14 cellular contexts compared by ENCODE assay signal in the genomic region with DNA sequence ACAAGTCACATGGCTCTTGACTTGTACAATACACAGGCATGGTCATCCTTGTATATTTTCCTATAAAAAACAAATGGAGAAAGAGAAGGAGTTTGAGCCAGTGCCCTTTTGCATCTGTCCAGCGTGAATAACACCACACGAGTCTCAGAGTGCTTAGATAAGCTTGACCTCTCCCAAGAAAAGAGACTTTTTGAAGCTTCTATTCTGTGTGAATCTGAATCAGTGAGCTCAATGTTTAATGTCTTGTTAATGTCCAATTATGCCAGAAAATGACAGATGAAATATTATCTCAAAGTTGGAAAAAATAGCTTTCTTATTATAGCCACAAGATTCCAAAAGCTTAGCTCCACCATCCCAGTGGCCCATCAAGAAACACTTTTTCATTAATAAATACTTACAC. TPM values are rescaled to one million over a fixed set of nuclear protein-coding genes. Genes with fewer than 3 reads are reported as not detected.
A peak's percentile ranks its signal among the peaks of the same experiment; 100 is the strongest.
DNase-seq lines count a peak whose midpoint lies in the region; ATAC-seq and TF ChIP-seq lines count a peak whose summit lies in the region.
"Had no signal": no experiment of that assay in that cellular context is flagged by ENCODE, and none has a peak within 500 bp of the region (broad histone marks: within the 10 kb centered on the region; RNA-seq: fewer than 3 reads in every experiment).

No MANE protein-coding gene starts in this region.

- 31% methylated on average over 2 of the region's 2 CpGs for WGBS in esophagus muscularis mucosa

- no peak for DNase-seq in CD14-positive monocyte (ENCODE audit: low spot score)
- DNase-seq in esophagus muscularis mucosa (ENCODE audit: extremely low spot score): no peak
- DNase-seq in tibial artery: no peak
- no peak for DNase-seq in NCI-H1694 (lab: John Stamatoyannopoulos, UW)
- DNase-seq in Karpas-422: no peak
- DNase-seq: CD4-positive, CD25-positive, alpha-beta regulatory T cell; DMS53; KG1; NCI-H1048; NCI-H1436 treated with DMSO at 0.1 percent for 48 hours; NCI-H2081 treated with DMSO at 0.1 percent for 48 hours; NCI-H510A treated with DMSO at 0.1 percent for 48 hours had no signal

- TF ChIP-seq POLR2A in esophagus muscularis mucosa (IDR thresholded peaks at IDR 0.05; ENCODE audit: low read depth): no peak

- H3K27me3 Mint-ChIP-seq in CD14-positive monocyte (ENCODE audit: low read depth in 3 of 3): peaks cover 0 to 1% (median 1%) of the 10 kb centered on the region in 3 donors
- H3K27me3 Mint-ChIP-seq: CD4-positive, CD25-positive, alpha-beta regulatory T cell had no signal

- H3K27ac ChIP-seq in esophagus muscularis mucosa (replicated peaks in 1 of 4) (peak overlapping the region; percentile 8 to 42 (median 22)), mucosa of rectum (ENCODE audit: low read depth in 2 of 2, low read length in 2 of 2) (peak overlapping the region; percentile 3 to 63), tibial artery (peak overlapping the region; percentile 26 to 53), Karpas-422 (ENCODE audit: low read length) (no peak overlapping the region)

- no peak for TF ChIP-seq EP300 in esophagus muscularis mucosa (IDR thresholded peaks at IDR 0.05)

- ATAC-seq in GM21576 (IDR thresholded peaks at IDR 0.05; ENCODE audit: unreplicated experiment): no peak

- H2AFZ ChIP-seq in Karpas-422 (ENCODE audit: low read length): no peak overlapping the region

- peaks cover 54% of the 10 kb centered on the region for H3K4me1 Mint-ChIP-seq in CD14-positive monocyte
- H3K4me1 Mint-ChIP-seq: CD4-positive, CD25-positive, alpha-beta regulatory T cell had no signal

- H3K4me2 ChIP-seq in Karpas-422 (ENCODE audit: low read depth, low read length, poor library complexity, severe bottlenecking): no peak overlapping the region

- intact Hi-C loops in CD14-positive monocyte (cut with micrococcal nuclease) (no loop called here), esophagus muscularis mucosa (cut with DNase I) (no loop called here), tibial artery (cut with DNase I; ENCODE audit: low total_unique reads) (loop anchor here (10.0 kb wide), 1 partner anchor 1104 kb away; no protein-coding TSS in a partner anchor)

- no peaks in the 10 kb centered on the region for H3K9me2 ChIP-seq in Karpas-422 (replicated peaks; ENCODE audit: insufficient read depth, low read length)

- no peaks in the 10 kb centered on the region for H4K20me1 ChIP-seq in Karpas-422 (ENCODE audit: insufficient read depth, low read depth, low read length)

- peaks cover 0 to 6% (median 0%) of the 10 kb centered on the region in 7 donors for H3K9me3 Mint-ChIP-seq in CD14-positive monocyte

- H3K36me3 Mint-ChIP-seq in CD14-positive monocyte: peaks cover 2 to 3% of the 10 kb centered on the region in 2 donors
- H3K36me3 Mint-ChIP-seq: CD4-positive, CD25-positive, alpha-beta regulatory T cell had no signal

- no peaks in the 10 kb centered on the region for H3K27me3 ChIP-seq in esophagus muscularis mucosa
- H3K27me3 ChIP-seq in mucosa of rectum (ENCODE audit: control insufficient read depth in 2 of 2, insufficient read depth in 2 of 2, low read length in 2 of 2): no peaks in the 10 kb centered on the region
- no peaks in the 10 kb centered on the region for H3K27me3 ChIP-seq in tibial artery
- H3K27me3 ChIP-seq in Karpas-422 (ENCODE audit: low read length): no peaks in the 10 kb centered on the region

- no peaks in the 10 kb centered on the region for H3K36me3 ChIP-seq in esophagus muscularis mucosa
- no peaks in the 10 kb centered on the region for H3K36me3 ChIP-seq in mucosa of rectum (ENCODE audit: control insufficient read depth in 2 of 2, insufficient read depth in 2 of 2, low read length in 2 of 2)
- no peaks in the 10 kb centered on the region for H3K36me3 ChIP-seq in tibial artery
- H3K36me3 ChIP-seq in Karpas-422 (ENCODE audit: insufficient read depth, low read length): no peaks in the 10 kb centered on the region

- H3K9me3 ChIP-seq in esophagus muscularis mucosa (no peaks in the 10 kb centered on the region), mucosa of rectum (ENCODE audit: control insufficient read depth in 2 of 2, low read length in 2 of 2) (no peaks in the 10 kb centered on the region), tibial artery (no peaks in the 10 kb centered on the region), Karpas-422 (ENCODE audit: low read length) (no peaks in the 10 kb centered on the region)

- TF ChIP-seq CTCF in CD14-positive monocyte (IDR thresholded peaks at IDR 0.05): no peak
- TF ChIP-seq CTCF in esophagus muscularis mucosa (IDR thresholded peaks at IDR 0.05): no peak
- no peak for TF ChIP-seq CTCF in tibial artery (IDR thresholded peaks at IDR 0.05)

- H3K4me1 ChIP-seq in esophagus muscularis mucosa (peaks cover 0 to 16% (median 4%) of the 10 kb centered on the region in 4 donors), mucosa of rectum (ENCODE audit: control insufficient read depth in 2 of 2, insufficient read depth in 2 of 2, low read length in 2 of 2) (no peaks in the 10 kb centered on the region), tibial artery (no peaks in the 10 kb centered on the region), Karpas-422 (ENCODE audit: low read length) (peaks cover 8% of the 10 kb centered on the region)

- H3K9ac ChIP-seq in mucosa of rectum (ENCODE audit: low read depth in 1 of 2, low read length in 2 of 2) (no peak overlapping the region), Karpas-422 (ENCODE audit: low read length) (no peak overlapping the region)

- no peak overlapping the region for H3K4me3 Mint-ChIP-seq in CD14-positive monocyte
- H3K4me3 Mint-ChIP-seq: CD4-positive, CD25-positive, alpha-beta regulatory T cell had no signal

- H3K4me3 ChIP-seq in esophagus muscularis mucosa (no peak overlapping the region), mucosa of rectum (ENCODE audit: low read length in 2 of 2) (no peak overlapping the region), tibial artery (no peak overlapping the region), Karpas-422 (ENCODE audit: low read length) (no peak overlapping the region)

- no peaks in the 10 kb centered on the region for H3K79me2 ChIP-seq in Karpas-422 (ENCODE audit: low read length)

- peak overlapping the region; percentile 83 to 97 (median 93) for H3K27ac Mint-ChIP-seq in CD14-positive monocyte

RNA-seq across cellular contexts. Expression of gene LPAR1, which starts 31.0 kb away (rescaled TPM):
- polyA plus RNA-seq in CD14-positive monocyte: 10 to 100 TPM; 15.1 to 18.1 TPM
- total RNA-seq in esophagus muscularis mucosa: 10 to 100 TPM; 34.1 to 55.5 (median 48.8) TPM
- total RNA-seq in Karpas-422 (2014; rRNA removed; shearing (Covaris generic); ENCODE audit: low replicate concordance): not detected in 2 replicates
- total RNA-seq: CD4-positive, CD25-positive, alpha-beta regulatory T cell had no signal
- polyA plus RNA-seq: CD4-positive, CD25-positive, alpha-beta regulatory T cell had no signal

Comparison
In these comparisons a context has a peak if more than half of its experiments do, and no peak if none do; other contexts are left out.
1. RNA of gene LPAR1, which starts 31.0 kb away (total RNA-seq): 34.1 to 55.5 TPM in esophagus muscularis mucosa; not detected in Karpas-422; every median in the first group is over 10 times any median in the second.